1 cellular context compared by ENCODE assay signal in the genomic region with DNA sequence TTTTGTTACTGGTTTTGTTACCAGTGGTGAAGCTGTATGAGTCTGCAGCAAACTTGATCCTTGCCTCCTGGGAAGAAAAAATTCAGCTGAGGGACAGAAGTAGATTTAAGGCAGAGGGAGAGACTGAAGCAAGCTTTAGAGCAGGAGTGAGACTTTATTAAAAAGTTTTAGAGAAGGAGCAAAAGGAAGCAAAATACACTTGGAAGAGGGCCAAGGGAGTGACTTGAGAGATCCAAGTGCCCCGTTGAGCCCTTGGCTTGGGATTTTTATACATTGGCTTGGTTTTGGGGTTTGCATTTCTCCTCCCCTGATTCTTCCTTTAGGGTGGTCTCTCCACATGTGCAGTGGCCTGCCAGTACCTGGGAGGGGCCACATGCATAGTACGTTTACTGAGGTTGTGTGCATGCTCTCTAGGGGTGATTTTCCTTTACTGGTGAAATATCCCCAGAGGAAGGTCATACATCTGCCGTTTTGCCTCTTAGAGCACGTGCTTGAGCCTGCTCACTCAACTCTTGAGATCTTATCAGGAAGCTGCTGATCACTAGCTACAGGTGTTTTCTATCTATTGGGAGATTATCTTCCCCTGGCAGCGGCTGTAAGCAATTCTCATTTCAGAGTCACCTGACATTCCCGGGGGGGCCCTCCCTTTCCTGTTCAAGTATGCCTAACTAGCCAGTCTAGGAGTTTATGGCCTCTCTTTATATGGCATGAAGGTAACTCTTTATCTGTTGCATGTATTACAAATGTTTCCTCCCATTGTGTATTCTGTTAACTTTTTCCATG.
A peak's percentile ranks its signal among the peaks of the same experiment; 100 is the strongest.
TF ChIP-seq lines count a peak whose summit lies in the region.

No MANE protein-coding gene starts in this region.

TF ChIP-seq in endothelial cell of umbilical vein, 7 proteins besides CTCF, POLR2A, EP300 and RAD21:
- no peak for TF ChIP-seq MYC (IDR thresholded peaks at IDR 0.05; ENCODE audit: low read depth, low read length)
- peak; percentile 52 for TF ChIP-seq GATA2 (IDR thresholded peaks at IDR 0.05; ENCODE audit: insufficient read depth, insufficient read length, low read depth, low read length)
